In genomic region chr22:42091446-42091764, GRCh38 we compare ENCODE assay signal across 8 cellular contexts. TPM values are rescaled to one million over a fixed set of nuclear protein-coding genes. Genes with fewer than 3 reads are reported as not detected.
A peak's percentile ranks its signal among the peaks of the same experiment; 100 is the strongest.
DNase-seq lines count a peak whose midpoint lies in the region; TF ChIP-seq lines count a peak whose summit lies in the region.

No MANE protein-coding gene starts in this region.

- H3K4me1 ChIP-seq in duodenal mucosa (ENCODE audit: control insufficient read depth in 1 of 2, insufficient read depth in 2 of 2, low read length in 2 of 2): peaks cover 16 to 17% of the 10 kb centered on the region in 2 donors

- H3K27ac Mint-ChIP-seq in nephron progenitor cell: no peak overlapping the region

- no peaks in the 10 kb centered on the region for H3K9me3 ChIP-seq in MG63
- no peaks in the 10 kb centered on the region for H3K9me3 ChIP-seq in duodenal mucosa (ENCODE audit: control insufficient read depth in 1 of 2, low read length in 2 of 2)

- H3K27ac ChIP-seq in C4-2B: peak overlapping the region; percentile 97
- H3K27ac ChIP-seq in duodenal mucosa (ENCODE audit: low read depth, low read length): peak overlapping the region; percentile 94

- peak overlapping the region; percentile 96 for H3K4me3 Mint-ChIP-seq in nephron progenitor cell

- H3K27me3 ChIP-seq in MG63 (no peaks in the 10 kb centered on the region), duodenal mucosa (ENCODE audit: control insufficient read depth in 1 of 2, insufficient read depth in 2 of 2, low read length in 2 of 2) (no peaks in the 10 kb centered on the region)

- H3K27me3 Mint-ChIP-seq in nephron progenitor cell (ENCODE audit: low read depth, poor library complexity): peaks cover 9% of the 10 kb centered on the region

- DNase-seq in MG63 (no peak), nephron progenitor cell (no peak), D341Med (ENCODE audit: low spot score) (no peak), HT-29 (ENCODE audit: low spot score) (no peak), hippocampal formation (lab: John Stamatoyannopoulos, UW) (no peak), NCI-H82 treated with DMSO at 0.1 percent for 48 hours (lab: John Stamatoyannopoulos, UW; ENCODE audit: unreplicated experiment) (no peak)

- H3K4me1 Mint-ChIP-seq in nephron progenitor cell: peaks cover 29% of the 10 kb centered on the region

- TF ChIP-seq CTCF in C4-2B (conservative IDR thresholded peaks at IDR 0.05) (no peak), nephron progenitor cell (IDR thresholded peaks at IDR 0.05) (no peak)

- H3K36me3 Mint-ChIP-seq in nephron progenitor cell (ENCODE audit: low read depth): peaks cover 46% of the 10 kb centered on the region

- H3K36me3 ChIP-seq in MG63: peaks cover 17% of the 10 kb centered on the region
- peaks cover 6 to 7% of the 10 kb centered on the region in 2 donors for H3K36me3 ChIP-seq in duodenal mucosa (ENCODE audit: control insufficient read depth in 1 of 2, insufficient read depth in 2 of 2, low read length in 2 of 2)

- peak overlapping the region; percentile 91 to 93 for H3K9ac ChIP-seq in duodenal mucosa (ENCODE audit: low read depth in 1 of 2, low read length in 2 of 2)

- H3K4me3 ChIP-seq in MG63 (peak overlapping the region; percentile 75), duodenal mucosa (ENCODE audit: low read depth in 1 of 2, low read length in 2 of 2) (peak overlapping the region; percentile 81)

- H3K9me3 Mint-ChIP-seq in nephron progenitor cell: peaks cover 33% of the 10 kb centered on the region

RNA-seq across cellular contexts. Expression of gene NDUFA6, which starts 0.8 kb away (rescaled TPM):
- 62.0 and 91.3 TPM in 2 replicates for total RNA-seq in MG63 (2014; rRNA removed; shearing (Covaris generic); ENCODE audit: low replicate concordance)
- 49.0 and 57.6 TPM in 2 replicates for total RNA-seq in HT-29 (2014; rRNA removed; shearing (Covaris generic))

RNA-seq across cellular contexts. Expression of gene SMDT1, which starts 11.9 kb away (rescaled TPM):
- 31.8 and 64.7 TPM in 2 replicates for total RNA-seq in MG63 (2014; rRNA removed; shearing (Covaris generic); ENCODE audit: low replicate concordance)
- total RNA-seq in HT-29 (2014; rRNA removed; shearing (Covaris generic)): 18.9 and 25.5 TPM in 2 replicates

RNA-seq across cellular contexts. Expression of gene PHETA2, which starts 17.4 kb away (rescaled TPM):
- total RNA-seq in MG63 (2014; rRNA removed; shearing (Covaris generic); ENCODE audit: low replicate concordance): 0.16 TPM in 1 of 2 replicates, not detected in the other
- 5.1 and 6.5 TPM in 2 replicates for total RNA-seq in HT-29 (2014; rRNA removed; shearing (Covaris generic))

RNA-seq across cellular contexts. Expression of gene NAGA, which starts 20.8 kb away (rescaled TPM):
- 16.9 and 25.2 TPM in 2 replicates for total RNA-seq in MG63 (2014; rRNA removed; shearing (Covaris generic); ENCODE audit: low replicate concordance)
- 20.8 and 26.8 TPM in 2 replicates for total RNA-seq in HT-29 (2014; rRNA removed; shearing (Covaris generic))

RNA-seq across cellular contexts. Expression of gene CYP2D6, which starts 39.2 kb away (rescaled TPM):
- 0.91 and 2.7 TPM in 2 replicates for total RNA-seq in MG63 (2014; rRNA removed; shearing (Covaris generic); ENCODE audit: low replicate concordance)
- 2.6 and 2.8 TPM in 2 replicates for total RNA-seq in HT-29 (2014; rRNA removed; shearing (Covaris generic))
